11 cellular contexts compared by ENCODE assay signal in the genomic region with DNA sequence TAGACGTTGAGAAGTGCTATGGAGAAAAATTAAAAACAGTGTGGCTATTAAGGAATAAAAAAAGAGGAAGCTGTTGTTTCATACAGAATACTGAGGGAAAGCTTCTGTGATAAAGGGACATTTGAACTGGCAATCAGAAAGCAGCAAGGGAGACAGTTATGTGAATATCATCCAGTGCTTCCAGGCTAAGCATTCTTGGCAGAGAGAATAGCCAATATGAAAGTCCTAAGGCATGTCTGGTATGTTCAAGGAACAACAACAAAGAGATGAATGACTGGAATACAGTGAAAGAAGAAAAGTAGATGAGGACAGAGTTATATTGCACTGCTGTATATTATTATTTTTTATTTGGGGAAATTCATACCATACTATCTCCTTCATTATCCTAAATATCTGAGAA. TPM values are rescaled to one million over a fixed set of nuclear protein-coding genes. Genes with fewer than 3 reads are reported as not detected.
DNase-seq lines count a peak whose midpoint lies in the region; ATAC-seq and TF ChIP-seq lines count a peak whose summit lies in the region.
"Had no signal": no experiment of that assay in that cellular context is flagged by ENCODE, and none has a peak within 500 bp of the region (broad histone marks: within the 10 kb centered on the region; RNA-seq: fewer than 3 reads in every experiment).

No MANE protein-coding gene starts in this region.

- no peak overlapping the region for H3K9ac ChIP-seq in colonic mucosa (ENCODE audit: low read depth in 2 of 2, low read length in 2 of 2)

- peak; percentile 80 for DNase-seq in EL
- DNase-seq in foreskin fibroblast: peak; percentile 44 to 67
- peak; percentile 74 for DNase-seq in non-pigmented ciliary epithelial cell (ENCODE audit: low read depth)
- DNase-seq in ovary: no peak
- no peak for DNase-seq in colonic mucosa
- no peak for DNase-seq in DMS 273 (lab: John Stamatoyannopoulos, UW; ENCODE audit: unreplicated experiment)
- DNase-seq: activated T-cell treated with anti-CD3 and anti-CD28 coated beads, Interleukin-2, amount 50 U/mL, for 1 hour; DND-41; NCI-H1105 treated with DMSO at 0.1 percent for 48 hours had no signal

- H3K27me3 ChIP-seq in ovary (no peaks in the 10 kb centered on the region), colonic mucosa (no peaks in the 10 kb centered on the region)

- ATAC-seq in SK-N-SH treated with all-trans-retinoic acid at 6 μM for 48 hours (peak; percentile 96), HG03442 (IDR thresholded peaks at IDR 0.05; ENCODE audit: unreplicated experiment) (no peak)

- H3K4me1 ChIP-seq in ovary (ENCODE audit: insufficient read depth) (no peaks in the 10 kb centered on the region), colonic mucosa (no peaks in the 10 kb centered on the region)

- WGBS in ovary, 3 donors: 2 to 7% (median 5%) methylated on average over 1 of the region's 1 CpG

- H3K4me3 ChIP-seq in foreskin fibroblast (ENCODE audit: low read depth in 1 of 2, low read length in 2 of 2) (no peak overlapping the region), ovary (no peak overlapping the region), colonic mucosa (no peak overlapping the region)

- H3K36me3 ChIP-seq in ovary (no peaks in the 10 kb centered on the region), colonic mucosa (no peaks in the 10 kb centered on the region)

- no peaks in the 10 kb centered on the region for H3K9me3 ChIP-seq in ovary
- H3K9me3 ChIP-seq in colonic mucosa: no peaks in the 10 kb centered on the region

- intact Hi-C loops in ovary (cut with DNase I): no loop called here
- intact Hi-C loops in colonic mucosa (cut with DNase I): no loop called here

- no peak overlapping the region for H3K27ac ChIP-seq in ovary
- no peak overlapping the region for H3K27ac ChIP-seq in colonic mucosa

- TF ChIP-seq EP300 in ovary (IDR thresholded peaks at IDR 0.05): no peak

- no peak for TF ChIP-seq POLR2A in ovary (IDR thresholded peaks at IDR 0.05)

- TF ChIP-seq CTCF in foreskin fibroblast (IDR thresholded peaks at IDR 0.05; ENCODE audit: low read depth, low read length) (no peak), ovary (IDR thresholded peaks at IDR 0.05) (no peak), colonic mucosa (IDR thresholded peaks at IDR 0.05) (no peak)

TF ChIP-seq in SK-N-SH treated with all-trans-retinoic acid at 6 μM for 48 hours, 23 proteins besides CTCF, POLR2A, EP300 and RAD21:
- TF ChIP-seq POU6F1 (CRISPR knock-in tag; IDR thresholded peaks at IDR 0.05; ENCODE audit: borderline replicate concordance, low read depth): no peak
- peak; percentile 46; the same call in 1 of the 2 replicates for TF ChIP-seq ISL1 (CRISPR knock-in tag; IDR thresholded peaks at IDR 0.05)

RNA-seq across cellular contexts. Expression of gene SCAF11, which starts 23.9 kb away (rescaled TPM):
- total RNA-seq in ovary: 100 to 1,000 TPM in 3 of 7 donors, 10 to 100 TPM in 4; 91.8 to 149 (median 97.7) TPM
- polyA plus RNA-seq in ovary: 10 to 100 TPM; 30.8 to 42.2 TPM
- total RNA-seq in colonic mucosa: 100 to 1,000 TPM in 1 of 2 donors, 10 to 100 TPM in 1; 84.8 to 105 TPM

Comparison
In these comparisons a context has a peak if more than half of its experiments do, and no peak if none do; other contexts are left out.
1. DNase-seq: peak in EL (single experiment), foreskin fibroblast (2 of 2) and non-pigmented ciliary epithelial cell (single experiment); none in ovary (0 of 5), colonic mucosa (single experiment) and DMS 273 (single experiment).